In genomic region chr14:60085693-60086092, GRCh38 we compare ENCODE assay signal across 26 cellular contexts.
"Had no signal": no experiment of that assay in that cellular context is flagged by ENCODE, and none has a peak within 500 bp of the region (broad histone marks: within the 10 kb centered on the region; RNA-seq: fewer than 3 reads in every experiment).

No MANE protein-coding gene starts in this region.

- ATAC-seq: left colon; left lung; lower lobe of right lung; mucosa of descending colon; naive thymus-derived CD8-positive, alpha-beta T cell; right lobe of liver; stimulated activated naive B cell treated with anti-CD40 and anti-IgM and Interleukin-4, amounts not matched to agents 10 μg/mL and 1 μg/mL and 100 μg/mL, for 72 hours; upper lobe of right lung had no signal

- H3K4me3 ChIP-seq: left lung, lower lobe of right lung, mucosa of descending colon, right atrium auricular region, right lobe of liver, suprapubic skin, thoracic aorta, tibial artery, upper lobe of right lung had no signal

- H3K27me3 Mint-ChIP-seq: naive thymus-derived CD8-positive, alpha-beta T cell; progenitor cell of endocrine pancreas had no signal

- H3K27ac Mint-ChIP-seq: naive thymus-derived CD8-positive, alpha-beta T cell; nephron; progenitor cell of endocrine pancreas; stimulated activated naive B cell treated with anti-CD40 and anti-IgM and Interleukin-4, amounts not matched to agents 10 μg/mL and 1 μg/mL and 100 μg/mL, for 72 hours; stimulated activated naive CD8-positive, alpha-beta T cell treated with anti-CD3 and anti-CD28 coated beads, Interleukin-15, Interleukin-2, amounts not matched to agents 100 ng/mL and 50 ng/mL, for 24 hours had no signal

- H3K9me3 ChIP-seq: left lung, lower lobe of right lung, mucosa of descending colon, right atrium auricular region, right lobe of liver, suprapubic skin, thoracic aorta, tibial artery, upper lobe of right lung had no signal

- DNase-seq: head of caudate nucleus; hippocampal formation; left colon; left lung; lower lobe of right lung; midbrain; mucosa of descending colon; naive thymus-derived CD8-positive, alpha-beta T cell; nucleus accumbens; right lobe of liver; stimulated activated CD4-positive, alpha-beta T cell treated with anti-CD3 and anti-CD28 coated beads, Interleukin-12 subunit alpha, Interleukin-12 subunit beta, amount 100 ng/mL, for 4 hours; stimulated activated CD4-positive, alpha-beta T cell treated with anti-CD3 and anti-CD28 coated beads, Interleukin-15, amount 100 ng/mL, for 24 hours; stimulated activated CD4-positive, alpha-beta T cell treated with anti-CD3 and anti-CD28 coated beads, Interleukin-2, amount 100 ng/mL, for 24 hours; stimulated activated CD4-positive, alpha-beta T cell treated with anti-CD3 and anti-CD28 coated beads, Interleukin-4, amount 100 ng/mL, for 1 hour; stimulated activated naive B cell treated with anti-CD40 and anti-IgM and Interleukin-4, amounts not matched to agents 10 μg/mL and 1 μg/mL and 100 μg/mL, for 72 hours; tibial artery; trophoblast cell; upper lobe of right lung had no signal

- H3K4me1 Mint-ChIP-seq: stimulated activated naive B cell treated with anti-CD40 and anti-IgM and Interleukin-4, amounts not matched to agents 10 μg/mL and 1 μg/mL and 100 μg/mL, for 72 hours had no signal

- H3K4me1 ChIP-seq: left lung, right atrium auricular region, tibial artery, upper lobe of right lung had no signal

- H3K9me3 Mint-ChIP-seq: naive thymus-derived CD8-positive, alpha-beta T cell; nephron; neural crest cell; stimulated activated naive B cell treated with anti-CD40 and anti-IgM and Interleukin-4, amounts not matched to agents 10 μg/mL and 1 μg/mL and 100 μg/mL, for 72 hours; stimulated activated naive CD8-positive, alpha-beta T cell treated with anti-CD3 and anti-CD28 coated beads, Interleukin-15, Interleukin-2, amounts not matched to agents 100 ng/mL and 50 ng/mL, for 24 hours had no signal

- H3K36me3 ChIP-seq: left lung, lower lobe of right lung, right atrium auricular region, right lobe of liver, suprapubic skin, thoracic aorta, tibial artery, upper lobe of right lung had no signal

- FAIRE-seq: urothelium cell line had no signal

- H3K27ac ChIP-seq: left lung, lower lobe of right lung, right atrium auricular region, right lobe of liver, suprapubic skin, thoracic aorta, tibial artery, upper lobe of right lung had no signal

- H3K4me3 Mint-ChIP-seq: naive thymus-derived CD8-positive, alpha-beta T cell; nephron; neural crest cell; stimulated activated naive B cell treated with anti-CD40 and anti-IgM and Interleukin-4, amounts not matched to agents 10 μg/mL and 1 μg/mL and 100 μg/mL, for 72 hours; stimulated activated naive CD8-positive, alpha-beta T cell treated with anti-CD3 and anti-CD28 coated beads, Interleukin-15, Interleukin-2, amounts not matched to agents 100 ng/mL and 50 ng/mL, for 24 hours had no signal

- H3K27me3 ChIP-seq: left lung, right atrium auricular region, right lobe of liver, suprapubic skin, tibial artery, upper lobe of right lung had no signal

- H3K36me3 Mint-ChIP-seq: naive thymus-derived CD8-positive, alpha-beta T cell; stimulated activated naive B cell treated with anti-CD40 and anti-IgM and Interleukin-4, amounts not matched to agents 10 μg/mL and 1 μg/mL and 100 μg/mL, for 72 hours had no signal
